In genomic region chr1:161934278-161934608, GRCh38 we compare ENCODE assay signal across 13 cellular contexts.
DNase-seq lines count a peak whose midpoint lies in the region; ATAC-seq and TF ChIP-seq lines count a peak whose summit lies in the region.
"Had no signal": no experiment of that assay in that cellular context is flagged by ENCODE, and none has a peak within 500 bp of the region (broad histone marks: within the 10 kb centered on the region; RNA-seq: fewer than 3 reads in every experiment).

No MANE protein-coding gene starts in this region.

- peak; percentile 65 for DNase-seq in DND-41
- DNase-seq in Karpas-422: no peak
- DNase-seq in central memory CD4-positive, alpha-beta T cell: peak; percentile 47
- no peak for DNase-seq in sigmoid colon
- no peak for DNase-seq in cortex of kidney (lab: John Stamatoyannopoulos, UW)
- DNase-seq in NCI-H2107 (lab: John Stamatoyannopoulos, UW): no peak
- DNase-seq: NCI-H446; posterior cingulate gyrus; stimulated activated CD4-positive, alpha-beta T cell treated with anti-CD3 and anti-CD28 coated beads, Interleukin-4, amount 100 ng/mL, for 24 hours had no signal

- peak overlapping the region in 1 of 2 experiments; percentile 32; a peak in 1 of 4 replicates for H3K4me3 ChIP-seq in DND-41 (ENCODE audit: low read depth in 1 of 2, low read length in 2 of 2)
- no peak overlapping the region for H3K4me3 ChIP-seq in Karpas-422 (ENCODE audit: low read length)
- no peak overlapping the region for H3K4me3 ChIP-seq in sigmoid colon
- H3K4me3 ChIP-seq: hepatocyte, K562 had no signal

- H3K9me2 ChIP-seq in Karpas-422 (replicated peaks; ENCODE audit: insufficient read depth, low read length): no peaks in the 10 kb centered on the region

- intact Hi-C loops in sigmoid colon (cut with DNase I): no loop called here

- peak overlapping the region; percentile 21; the same call in 1 of the 2 replicates for H2AFZ ChIP-seq in DND-41 (ENCODE audit: low read depth, low read length)
- H2AFZ ChIP-seq in Karpas-422 (ENCODE audit: low read length): no peak overlapping the region
- H2AFZ ChIP-seq: hepatocyte had no signal

- H3K27me3 ChIP-seq in DND-41 (ENCODE audit: insufficient read depth, low read length, poor library complexity): no peaks in the 10 kb centered on the region
- H3K27me3 ChIP-seq in Karpas-422 (ENCODE audit: low read length): no peaks in the 10 kb centered on the region
- H3K27me3 ChIP-seq in sigmoid colon: no peaks in the 10 kb centered on the region
- H3K27me3 ChIP-seq: hepatocyte had no signal

- H3K9ac ChIP-seq in DND-41 (ENCODE audit: low read depth, low read length) (0 out of 2 replicates have a peak overlapping the region, but pooled peaks have one; percentile 0), Karpas-422 (ENCODE audit: low read length) (no peak overlapping the region)

- H3K36me3 ChIP-seq in DND-41 (ENCODE audit: insufficient read depth, low read length) (peaks cover 4% of the 10 kb centered on the region; the same call in 1 of the 2 replicates), Karpas-422 (ENCODE audit: insufficient read depth, low read length) (no peaks in the 10 kb centered on the region), sigmoid colon (no peaks in the 10 kb centered on the region)

- no peaks in the 10 kb centered on the region for H3K79me2 ChIP-seq in DND-41 (ENCODE audit: insufficient read depth, low read length)
- no peaks in the 10 kb centered on the region for H3K79me2 ChIP-seq in Karpas-422 (ENCODE audit: low read length)
- H3K79me2 ChIP-seq: hepatocyte had no signal

- no peak for TF ChIP-seq CTCF in DND-41 (IDR thresholded peaks at IDR 0.05; ENCODE audit: borderline replicate concordance, extremely low read depth, low read length, poor library complexity, severe bottlenecking)
- TF ChIP-seq CTCF in sigmoid colon (IDR thresholded peaks at IDR 0.05): no peak

- H3K4me1 ChIP-seq in DND-41 (ENCODE audit: insufficient read depth, low read length) (peaks cover 33% of the 10 kb centered on the region), Karpas-422 (ENCODE audit: low read length) (peaks cover 28% of the 10 kb centered on the region), sigmoid colon (peaks cover 0 to 17% (median 12%) of the 10 kb centered on the region in 4 donors)

- 66 to 92% methylated on average over 1 of the region's 1 CpG for WGBS in sigmoid colon, 2 donors

- H3K27ac ChIP-seq in DND-41 (ENCODE audit: low read length) (peak overlapping the region; percentile 69), Karpas-422 (ENCODE audit: low read length) (peak overlapping the region; percentile 4; the same call in 1 of the 2 replicates), sigmoid colon (no peak overlapping the region)
- H3K27ac ChIP-seq: hepatocyte had no signal

- no peak for TF ChIP-seq POLR2A in sigmoid colon (IDR thresholded peaks at IDR 0.05)

- no peak for TF ChIP-seq EP300 in sigmoid colon (IDR thresholded peaks at IDR 0.05)

- H3K4me2 ChIP-seq in DND-41 (ENCODE audit: insufficient read depth, low read length): peak overlapping the region; percentile 59
- H3K4me2 ChIP-seq in Karpas-422 (ENCODE audit: low read depth, low read length, poor library complexity, severe bottlenecking): peak overlapping the region; percentile 14
- H3K4me2 ChIP-seq: hepatocyte had no signal

- ATAC-seq in DND-41 (ENCODE audit: insufficient read depth, low read depth) (peak; percentile 100), GM18519 (IDR thresholded peaks at IDR 0.05; ENCODE audit: low FRiP score, unreplicated experiment) (peak; percentile 62)
- ATAC-seq: HCT116, K562 had no signal

- no peaks in the 10 kb centered on the region for H4K20me1 ChIP-seq in DND-41 (ENCODE audit: insufficient read depth, low read length)
- no peaks in the 10 kb centered on the region for H4K20me1 ChIP-seq in Karpas-422 (ENCODE audit: insufficient read depth, low read depth, low read length)

- H3K9me3 ChIP-seq in DND-41 (ENCODE audit: insufficient read depth, low read length, severe bottlenecking) (no peaks in the 10 kb centered on the region), Karpas-422 (ENCODE audit: low read length) (no peaks in the 10 kb centered on the region), sigmoid colon (no peaks in the 10 kb centered on the region)

Comparison
In these comparisons a context has a peak if more than half of its experiments do, and no peak if none do; other contexts are left out.
1. DNase-seq: peak in DND-41 (single experiment) and central memory CD4-positive, alpha-beta T cell (single experiment); none in Karpas-422 (single experiment), sigmoid colon (single experiment), cortex of kidney (single experiment) and NCI-H2107 (single experiment).
2. H3K27ac ChIP-seq: peak in DND-41 (single experiment) and Karpas-422 (single experiment); none in sigmoid colon (0 of 4).